In the genomic region with DNA sequence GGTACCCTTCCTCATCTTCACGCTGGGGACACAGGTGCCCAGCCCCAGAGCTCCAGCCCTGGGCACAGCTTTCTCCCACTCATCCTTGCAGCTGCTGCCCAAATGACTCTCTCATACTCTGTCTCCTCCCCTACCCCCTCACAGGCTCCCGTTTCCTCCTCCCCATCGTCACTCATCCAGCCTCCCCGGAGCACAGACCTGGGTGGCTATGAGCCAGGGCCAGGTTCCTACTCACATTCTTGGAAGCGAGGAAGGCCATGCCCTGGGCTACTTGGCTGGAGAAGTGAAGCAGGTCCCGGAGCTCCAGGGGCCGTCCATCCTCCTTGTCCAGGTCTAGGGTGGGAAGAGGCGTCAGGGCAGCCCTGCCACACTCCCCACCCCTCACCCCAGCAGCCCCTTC, we compare ENCODE assay signal across 21 cellular contexts. TPM values are rescaled to one million over a fixed set of nuclear protein-coding genes. Genes with fewer than 3 reads are reported as not detected.
"Had no signal": no experiment of that assay in that cellular context is flagged by ENCODE, and none has a peak within 500 bp of the region (broad histone marks: within the 10 kb centered on the region; RNA-seq: fewer than 3 reads in every experiment).

No MANE protein-coding gene starts in this region.

- H3K27ac Mint-ChIP-seq: activated CD4-positive, alpha-beta memory T cell treated with anti-CD3 and anti-CD28 coated beads for 36 hours; activated T-helper 1 cell treated with anti-CD3 and anti-CD28 coated beads, Interleukin-12 subunit alpha, Interleukin-12 subunit beta, Interleukin-2, Interleukin-4 antibody, amounts not matched to agents 30 ng/mL and 10 ng/mL and 1 ng/mL, durations not matched to agents 14 hours and 24 hours and 36 hours; endodermal cell had no signal

- ATAC-seq: foreskin keratinocyte, lower lobe of right lung had no signal

- H3K9me3 ChIP-seq: lower lobe of right lung, thyroid gland had no signal

- DNase-seq: activated CD4-positive, alpha-beta memory T cell treated with anti-CD3 and anti-CD28 coated beads for 36 hours; activated T-cell treated with anti-CD3 and anti-CD28 coated beads for 4 hours; caudate nucleus; dorsolateral prefrontal cortex; endodermal cell; foreskin keratinocyte; lower lobe of right lung; nephron progenitor cell; occipital lobe; stimulated activated CD4-positive, alpha-beta T cell treated with anti-CD3 and anti-CD28 coated beads, Interleukin-12 subunit alpha, Interleukin-12 subunit beta, amount 100 ng/mL, for 4 hours; stimulated activated CD4-positive, alpha-beta T cell treated with anti-CD3 and anti-CD28 coated beads, Interleukin-1b, Interleukin-23, amount 100 ng/mL, for 48 hours; stimulated activated CD8-positive, alpha-beta memory T cell treated with anti-CD3 and anti-CD28 coated beads, Interleukin-4, amount 100 ng/mL, for 48 hours; stimulated activated naive CD4-positive, alpha-beta T cell treated with Interleukin-2 at 50 U/mL for 16 hours; SW 1271; thyroid gland had no signal

- H3K27me3 ChIP-seq: dorsolateral prefrontal cortex, foreskin keratinocyte, hepatocyte, thyroid gland had no signal

- H3K79me2 ChIP-seq: hepatocyte had no signal

- H2AFZ ChIP-seq: hepatocyte had no signal

- H3K4me1 ChIP-seq: thyroid gland had no signal

- H3K27ac ChIP-seq: foreskin keratinocyte, hepatocyte, lower lobe of right lung, thyroid gland had no signal

- H3K4me3 ChIP-seq: dorsolateral prefrontal cortex, hepatocyte, lower lobe of right lung, thyroid gland had no signal

- H3K4me3 Mint-ChIP-seq: activated CD4-positive, alpha-beta memory T cell treated with anti-CD3 and anti-CD28 coated beads for 36 hours; activated T-helper 1 cell treated with anti-CD3 and anti-CD28 coated beads, Interleukin-12 subunit alpha, Interleukin-12 subunit beta, Interleukin-2, Interleukin-4 antibody, amounts not matched to agents 30 ng/mL and 10 ng/mL and 1 ng/mL, durations not matched to agents 14 hours and 24 hours and 36 hours; endodermal cell; mesothelial cell of epicardium; nephron progenitor cell had no signal

- H3K27me3 Mint-ChIP-seq: activated CD4-positive, alpha-beta memory T cell treated with anti-CD3 and anti-CD28 coated beads for 36 hours had no signal

- H3K9me3 Mint-ChIP-seq: activated CD4-positive, alpha-beta memory T cell treated with anti-CD3 and anti-CD28 coated beads for 36 hours; activated T-helper 1 cell treated with anti-CD3 and anti-CD28 coated beads, Interleukin-12 subunit alpha, Interleukin-12 subunit beta, Interleukin-2, Interleukin-4 antibody, amounts not matched to agents 30 ng/mL and 10 ng/mL and 1 ng/mL, durations not matched to agents 14 hours and 24 hours and 36 hours; endodermal cell; mesothelial cell of epicardium; nephron progenitor cell had no signal

- H3K4me2 ChIP-seq: hepatocyte had no signal

RNA-seq across cellular contexts. Expression of gene CSF1R, which starts 29.3 kb away (rescaled TPM):
- total RNA-seq: endodermal cell; epithelial cell of proximal tubule; fibroblast of lung; foreskin keratinocyte; T-helper 2 cell treated with Interferon-gamma antibody and Interleukin-4, amounts not matched to agents 100 ng/mL and 5 ng/mL, for 36 hours had no signal
